In genomic region chr2:54595999-54596903, GRCh38 we compare ENCODE assay signal across 10 cellular contexts.
DNase-seq lines count a peak whose midpoint lies in the region; ATAC-seq and TF ChIP-seq lines count a peak whose summit lies in the region.
"Had no signal": no experiment of that assay in that cellular context is flagged by ENCODE, and none has a peak within 500 bp of the region (broad histone marks: within the 10 kb centered on the region; RNA-seq: fewer than 3 reads in every experiment).

No MANE protein-coding gene starts in this region.

- H3K4me3 ChIP-seq in esophagus squamous epithelium (no peak overlapping the region), MM.1S (ENCODE audit: low read length) (no peak overlapping the region)

- H3K4me1 ChIP-seq in esophagus squamous epithelium, result peaks cover 19 to 67% (median 39%) of the 10 kb centered on the region in 3 donors
- H3K4me1 ChIP-seq in MM.1S (ENCODE audit: low read length), result no peaks in the 10 kb centered on the region

- no peaks in the 10 kb centered on the region for H3F3A ChIP-seq in MM.1S (ENCODE audit: insufficient read depth, low read length)

- no peak overlapping the region for H3K9ac ChIP-seq in MM.1S (ENCODE audit: low read length)

- H3K9me3 ChIP-seq in CD4-positive, alpha-beta T cell (ENCODE audit: control insufficient read depth, low read length), result no peaks in the 10 kb centered on the region
- no peaks in the 10 kb centered on the region for H3K9me3 ChIP-seq in esophagus squamous epithelium
- H3K9me3 ChIP-seq in MM.1S (replicated peaks; ENCODE audit: insufficient read depth, low read length), result no peaks in the 10 kb centered on the region

- peaks cover 67% of the 10 kb centered on the region for H3K36me3 Mint-ChIP-seq in CD4-positive, alpha-beta T cell (ENCODE audit: low read depth)
- H3K36me3 Mint-ChIP-seq in osteocyte (ENCODE audit: unreplicated experiment), result peaks cover 19% of the 10 kb centered on the region

- peaks cover 0 to 13% (median 0%) of the 10 kb centered on the region in 3 donors for H3K36me3 ChIP-seq in esophagus squamous epithelium
- H3K36me3 ChIP-seq in MM.1S (replicated peaks; ENCODE audit: insufficient read depth, low read length), result 0 out of 2 replicates have a peak, but pooled peaks cover 4% of the 10 kb centered on the region

- DNase-seq in CD4-positive, alpha-beta T cell, result peak in 1 of 10 experiments; percentile 6
- no peak for DNase-seq in RWPE1 (ENCODE audit: low spot score)
- no peak for DNase-seq in esophagus squamous epithelium (lab: John Stamatoyannopoulos, UW)
- DNase-seq in osteocyte (ENCODE audit: extremely low spot score, unreplicated experiment), result no peak
- no peak for DNase-seq in MM.1S
- DNase-seq in OCI-M2 (lab: John Stamatoyannopoulos, UW; ENCODE audit: unreplicated experiment), result no peak
- DNase-seq in stimulated activated CD4-positive, alpha-beta T cell treated with anti-CD3 and anti-CD28 coated beads, Interleukin-1b, Interleukin-23, amount 100 ng/mL, for 48 hours, result no peak
- DNase-seq: HCEC 1CT, NCI-H524 treated with DMSO at 0.1 percent for 48 hours had no signal

- H3K27ac ChIP-seq in CD4-positive, alpha-beta T cell (ENCODE audit: low read depth, low read length), result peak overlapping the region; percentile 64
- H3K27ac ChIP-seq in RWPE1, result peak overlapping the region; percentile 47
- H3K27ac ChIP-seq in esophagus squamous epithelium, result peak overlapping the region; percentile 1 to 59 (median 47)
- H3K27ac ChIP-seq in MM.1S (ENCODE audit: low read length), result no peak overlapping the region

- no peak for TF ChIP-seq CTCF in CD4-positive, alpha-beta T cell (IDR thresholded peaks at IDR 0.05)
- TF ChIP-seq CTCF in RWPE1 (conservative IDR thresholded peaks at IDR 0.05; ENCODE audit: low read depth) (no peak), esophagus squamous epithelium (IDR thresholded peaks at IDR 0.05) (no peak), osteocyte (IDR thresholded peaks at IDR 0.05) (no peak), MM.1S (IDR thresholded peaks at IDR 0.05; ENCODE audit: low read length) (no peak)

- POLR2A ChIA-PET in CD4-positive, alpha-beta T cell (lab: Charles Lee), result interaction anchor here (0.9 to 4.9 kb wide), 8 partner anchors 8 to 38 kb away, joined by 4 to 39 read pairs (median 4); no protein-coding TSS in a partner anchor
- POLR2A ChIA-PET in RWPE1 (lab: Yijun Ruan, JAX; ENCODE audit: low non-redundant PET), result no interaction called here

- CTCF ChIA-PET in CD4-positive, alpha-beta T cell (lab: Charles Lee), result interaction anchor here (0.9 to 1.7 kb wide), 6 partner anchors 8 to 38 kb away, joined by 3 to 8 read pairs (median 3); no protein-coding TSS in a partner anchor
- CTCF ChIA-PET in RWPE1 (lab: Yijun Ruan, JAX), result no interaction called here

- H4K20me1 ChIP-seq in MM.1S (ENCODE audit: insufficient read depth, low read length), result peaks cover 59% of the 10 kb centered on the region

- intact Hi-C loops in CD4-positive, alpha-beta T cell (cut with DNase I, micrococcal nuclease), result loop anchor here (1.0 to 10.0 kb wide), 3 partner anchors 36 to 601 kb away; no protein-coding TSS in a partner anchor
- intact Hi-C loops in esophagus squamous epithelium (cut with DNase I), result no loop called here

- WGBS in esophagus squamous epithelium, 2 donors, result 54 to 72% methylated on average over 15 of the region's 15 CpGs

- no peaks in the 10 kb centered on the region for H3K9me2 ChIP-seq in MM.1S (replicated peaks; ENCODE audit: insufficient read depth, low read length)

- ATAC-seq in CD4-positive, alpha-beta T cell (ENCODE audit: poor library complexity), result peak; percentile 26
- ATAC-seq in HG02884 (IDR thresholded peaks at IDR 0.05; ENCODE audit: unreplicated experiment), result no peak

- no peaks in the 10 kb centered on the region for H3K27me3 Mint-ChIP-seq in CD4-positive, alpha-beta T cell
- no peaks in the 10 kb centered on the region for H3K27me3 Mint-ChIP-seq in osteocyte (ENCODE audit: unreplicated experiment)

- H3K4me3 Mint-ChIP-seq in CD4-positive, alpha-beta T cell, result peak overlapping the region; percentile 87
- no peak overlapping the region for H3K4me3 Mint-ChIP-seq in osteocyte (ENCODE audit: unreplicated experiment)

- peaks cover 98% of the 10 kb centered on the region for H3K4me1 Mint-ChIP-seq in CD4-positive, alpha-beta T cell (ENCODE audit: low read depth)
- peaks cover 49% of the 10 kb centered on the region for H3K4me1 Mint-ChIP-seq in osteocyte (ENCODE audit: unreplicated experiment)

- TF ChIP-seq POLR2A in esophagus squamous epithelium (IDR thresholded peaks at IDR 0.05), result no peak

- peak overlapping the region; percentile 96 for H3K27ac Mint-ChIP-seq in CD4-positive, alpha-beta T cell
- H3K27ac Mint-ChIP-seq in osteocyte (ENCODE audit: unreplicated experiment), result peak overlapping the region; percentile 59

- no peaks in the 10 kb centered on the region for H3K27me3 ChIP-seq in CD4-positive, alpha-beta T cell (ENCODE audit: control insufficient read depth, insufficient read depth, low read length)
- H3K27me3 ChIP-seq in esophagus squamous epithelium, result no peaks in the 10 kb centered on the region
- H3K27me3 ChIP-seq in MM.1S (replicated peaks; ENCODE audit: insufficient read depth, low read length), result no peaks in the 10 kb centered on the region

- no peaks in the 10 kb centered on the region for H3K9me3 Mint-ChIP-seq in CD4-positive, alpha-beta T cell
- H3K9me3 Mint-ChIP-seq in osteocyte (ENCODE audit: unreplicated experiment), result no peaks in the 10 kb centered on the region

- no peak overlapping the region for H2AFZ ChIP-seq in MM.1S (ENCODE audit: low read length)

- H3K4me2 ChIP-seq in MM.1S (ENCODE audit: low read depth, low read length), result no peak overlapping the region

- H3K79me2 ChIP-seq in MM.1S (ENCODE audit: low read length), result peaks cover 100% of the 10 kb centered on the region
